33 cellular contexts compared by ENCODE assay signal in the genomic region with DNA sequence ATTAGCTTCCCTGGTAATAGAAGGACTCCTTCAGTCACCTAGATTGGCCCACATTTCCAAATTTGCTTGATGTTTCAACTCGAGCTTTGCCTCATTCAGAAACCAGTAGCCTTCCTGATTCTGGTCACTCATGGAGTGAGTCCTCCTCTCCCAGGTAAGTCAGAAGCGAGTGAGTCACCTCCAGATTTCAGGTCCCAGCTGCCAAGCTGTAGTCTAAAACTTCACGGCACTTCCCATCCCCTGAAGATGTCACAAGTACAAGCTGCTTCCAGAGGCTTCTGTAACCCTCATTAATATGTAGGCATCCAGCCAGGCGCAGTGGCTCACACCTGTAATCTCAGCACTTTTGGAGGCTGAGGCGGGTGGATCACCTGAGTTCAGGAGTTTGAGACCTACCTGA. TPM values are rescaled to one million over a fixed set of nuclear protein-coding genes. Genes with fewer than 3 reads are reported as not detected.
"Had no signal": no experiment of that assay in that cellular context is flagged by ENCODE, and none has a peak within 500 bp of the region (broad histone marks: within the 10 kb centered on the region; RNA-seq: fewer than 3 reads in every experiment).

No MANE protein-coding gene starts in this region.

- H3K27ac Mint-ChIP-seq: activated CD4-positive, alpha-beta T cell treated with anti-CD3 and anti-CD28 coated beads, Interleukin-2, amount 10 ng/mL, durations not matched to agents 24 days and 14 days; activated CD8-positive, alpha-beta T cell treated with anti-CD3 and anti-CD28 coated beads for 36 hours; activated naive CD8-positive, alpha-beta T cell treated with anti-CD3 and anti-CD28 coated beads, Interleukin-2, amount 10 ng/mL, durations not matched to agents 7 days and 5 days; activated T-cell treated with anti-CD3 and anti-CD28 coated beads, Interleukin-2, amount 50 U/mL, for 72 hours; activated T-helper 17 cell treated with anti-CD3 and anti-CD28 coated beads, Interleukin-2, amount 50 U/mL, for 72 hours had no signal

- DNase-seq: activated CD4-positive, alpha-beta T cell treated with anti-CD3 and anti-CD28 coated beads, Interleukin-2, amount 10 ng/mL, durations not matched to agents 24 days and 14 days; activated CD4-positive, alpha-beta T cell treated with anti-CD3 and anti-CD28 coated beads, Interleukin-2, amount 50 U/mL, for 4 hours; activated CD8-positive, alpha-beta T cell treated with anti-CD3 and anti-CD28 coated beads for 36 hours; activated effector memory CD4-positive, alpha-beta T cell treated with anti-CD3 and anti-CD28 coated beads, Interleukin-2, amount 50 U/mL, for 16 hours; activated naive CD4-positive, alpha-beta T cell; activated naive CD4-positive, alpha-beta T cell treated with anti-CD3 and anti-CD28 coated beads, Interleukin-2, amount 50 U/mL, for 16 hours; activated naive CD8-positive, alpha-beta T cell treated with anti-CD3 and anti-CD28 coated beads, Interleukin-2, amount 10 ng/mL, durations not matched to agents 7 days and 5 days; activated T-cell treated with anti-CD3 and anti-CD28 coated beads, Interleukin-2, amount 50 U/mL, for 1 hour; activated T-cell treated with anti-CD3 and anti-CD28 coated beads, Interleukin-2, amount 50 U/mL, for 72 hours; amygdala; caudate nucleus; cerebellar nuclear complex; Kasumi-1; KG1; MM.1S; MV-4-11; NCI-H1092; NCI-H1436 treated with DMSO at 0.1 percent for 48 hours; NCI-H1694 treated with DMSO at 0.1 percent for 48 hours; NCI-H2029 treated with DMSO at 0.1 percent for 48 hours; NCI-H2171 treated with DMSO at 0.1 percent for 48 hours; NCI-H2227 treated with DMSO at 0.1 percent for 48 hours; NCI-H446; NCI-H510A treated with DMSO at 0.1 percent for 48 hours; NCI-H526 treated with DMSO at 0.1 percent for 48 hours; NCI-H82; SHP77; SJCRH30; T1000 had no signal

- ATAC-seq: activated CD8-positive, alpha-beta T cell treated with anti-CD3 and anti-CD28 coated beads for 36 hours; activated T-cell treated with anti-CD3 and anti-CD28 coated beads, Interleukin-2, amount 50 U/mL, for 72 hours; activated T-helper 17 cell treated with anti-CD3 and anti-CD28 coated beads, Interleukin-2, amount 50 U/mL, for 72 hours had no signal

- H3K36me3 ChIP-seq: ascending aorta, SJCRH30, WERI-Rb-1 had no signal

- H3K27me3 Mint-ChIP-seq: activated CD4-positive, alpha-beta T cell treated with anti-CD3 and anti-CD28 coated beads, Interleukin-2, amount 10 ng/mL, durations not matched to agents 24 days and 14 days; activated CD8-positive, alpha-beta T cell treated with anti-CD3 and anti-CD28 coated beads for 36 hours; activated naive CD8-positive, alpha-beta T cell treated with anti-CD3 and anti-CD28 coated beads, Interleukin-2, amount 10 ng/mL, durations not matched to agents 7 days and 5 days had no signal

- H3K4me1 Mint-ChIP-seq: activated CD4-positive, alpha-beta T cell treated with anti-CD3 and anti-CD28 coated beads, Interleukin-2, amount 10 ng/mL, durations not matched to agents 24 days and 14 days; activated naive CD8-positive, alpha-beta T cell treated with anti-CD3 and anti-CD28 coated beads, Interleukin-2, amount 10 ng/mL, durations not matched to agents 7 days and 5 days; activated T-helper 17 cell treated with anti-CD3 and anti-CD28 coated beads, Interleukin-2, amount 50 U/mL, for 72 hours had no signal

- H3K27me3 ChIP-seq: ascending aorta, SJCRH30 had no signal

- H3K4me1 ChIP-seq: ascending aorta had no signal

- H3K4me3 Mint-ChIP-seq: activated CD4-positive, alpha-beta T cell treated with anti-CD3 and anti-CD28 coated beads, Interleukin-2, amount 10 ng/mL, durations not matched to agents 24 days and 14 days; activated CD8-positive, alpha-beta T cell treated with anti-CD3 and anti-CD28 coated beads for 36 hours; activated naive CD8-positive, alpha-beta T cell treated with anti-CD3 and anti-CD28 coated beads, Interleukin-2, amount 10 ng/mL, durations not matched to agents 7 days and 5 days; activated T-cell treated with anti-CD3 and anti-CD28 coated beads, Interleukin-2, amount 50 U/mL, for 72 hours; activated T-helper 17 cell treated with anti-CD3 and anti-CD28 coated beads, Interleukin-2, amount 50 U/mL, for 72 hours had no signal

- H3K4me3 ChIP-seq: ascending aorta, SJCRH30, SK-N-MC had no signal

- H3K36me3 Mint-ChIP-seq: activated naive CD8-positive, alpha-beta T cell treated with anti-CD3 and anti-CD28 coated beads, Interleukin-2, amount 10 ng/mL, durations not matched to agents 7 days and 5 days had no signal

RNA-seq across cellular contexts. Expression of a gene that starts 23.5 kb away (rescaled TPM):
- total RNA-seq: ascending aorta had no signal
